In the genomic region with DNA sequence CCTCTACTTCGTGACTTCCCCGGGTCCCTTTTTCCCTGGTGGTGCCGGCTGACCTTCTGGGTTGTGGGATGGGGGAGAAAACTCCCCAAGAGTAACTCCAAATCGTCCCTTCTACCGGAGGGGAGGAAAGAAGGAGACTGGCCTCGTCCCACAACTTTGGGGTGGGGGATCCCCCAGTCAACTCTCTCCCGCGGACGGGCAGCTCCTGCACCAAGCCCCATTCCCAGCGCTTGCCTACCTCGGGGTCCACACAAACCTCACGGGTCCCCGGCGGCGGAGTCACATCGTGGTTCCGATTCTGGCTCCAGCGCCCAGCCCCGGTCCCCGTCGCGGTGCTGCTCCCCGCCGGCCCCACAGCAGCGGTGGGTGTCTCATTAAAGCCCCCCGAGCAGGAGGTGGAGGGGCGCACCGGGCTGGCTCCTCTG, we compare ENCODE assay signal across 7 cellular contexts. TPM values are rescaled to one million over a fixed set of nuclear protein-coding genes. Genes with fewer than 3 reads are reported as not detected.
DNase-seq lines count a peak whose midpoint lies in the region; ATAC-seq lines count a peak whose summit lies in the region.

No MANE protein-coding gene starts in this region.

- DNase-seq in HAP-1 (ENCODE audit: low spot score in 2 of 2), result peak in 1 of 2 experiments; percentile 13
- no peak for DNase-seq in activated T-cell treated with anti-CD3 and anti-CD28 coated beads, Interleukin-2, amount 50 U/mL, for 72 hours
- DNase-seq in iris pigment epithelial cell (ENCODE audit: low read depth), result peak; percentile 44
- no peak for DNase-seq in stimulated activated effector memory CD8-positive, alpha-beta T cell treated with anti-CD3 and anti-CD28 coated beads, Interleukin-12 subunit alpha, Interleukin-12 subunit beta, amount 100 ng/mL, for 72 hours (ENCODE audit: low spot score in 2 of 2)
- DNase-seq in UCSD-AML1 (lab: John Stamatoyannopoulos, UW; ENCODE audit: unreplicated experiment), result no peak

- no peak overlapping the region for H3K27ac Mint-ChIP-seq in activated T-cell treated with anti-CD3 and anti-CD28 coated beads, Interleukin-2, amount 50 U/mL, for 72 hours
- no peak overlapping the region for H3K27ac Mint-ChIP-seq in stimulated activated effector memory CD8-positive, alpha-beta T cell treated with anti-CD3 and anti-CD28 coated beads, Interleukin-12 subunit alpha, Interleukin-12 subunit beta, amount 100 ng/mL, for 72 hours

- H3K27me3 Mint-ChIP-seq in activated T-cell treated with anti-CD3 and anti-CD28 coated beads, Interleukin-2, amount 50 U/mL, for 72 hours (ENCODE audit: low read depth), result peaks cover 76% of the 10 kb centered on the region

- H3K9me3 Mint-ChIP-seq in activated T-cell treated with anti-CD3 and anti-CD28 coated beads, Interleukin-2, amount 50 U/mL, for 72 hours, result peaks cover 0 to 1% of the 10 kb centered on the region in 2 donors
- no peaks in the 10 kb centered on the region for H3K9me3 Mint-ChIP-seq in stimulated activated effector memory CD8-positive, alpha-beta T cell treated with anti-CD3 and anti-CD28 coated beads, Interleukin-12 subunit alpha, Interleukin-12 subunit beta, amount 100 ng/mL, for 72 hours

- peaks cover 31% of the 10 kb centered on the region for H3K4me1 Mint-ChIP-seq in activated T-cell treated with anti-CD3 and anti-CD28 coated beads, Interleukin-2, amount 50 U/mL, for 72 hours (ENCODE audit: low read depth)
- peaks cover 29% of the 10 kb centered on the region for H3K4me1 Mint-ChIP-seq in stimulated activated effector memory CD8-positive, alpha-beta T cell treated with anti-CD3 and anti-CD28 coated beads, Interleukin-12 subunit alpha, Interleukin-12 subunit beta, amount 100 ng/mL, for 72 hours

- peaks cover 0 to 2% of the 10 kb centered on the region in 2 donors for H3K36me3 Mint-ChIP-seq in activated T-cell treated with anti-CD3 and anti-CD28 coated beads, Interleukin-2, amount 50 U/mL, for 72 hours (ENCODE audit: insufficient read depth in 2 of 2)
- no peaks in the 10 kb centered on the region for H3K36me3 Mint-ChIP-seq in stimulated activated effector memory CD8-positive, alpha-beta T cell treated with anti-CD3 and anti-CD28 coated beads, Interleukin-12 subunit alpha, Interleukin-12 subunit beta, amount 100 ng/mL, for 72 hours

- H3K9me3 ChIP-seq in HAP-1, result no peaks in the 10 kb centered on the region

- ATAC-seq in activated T-cell treated with anti-CD3 and anti-CD28 coated beads, Interleukin-2, amount 50 U/mL, for 72 hours (replicated peaks in 1 of 2), result no peak
- ATAC-seq in stimulated activated effector memory CD8-positive, alpha-beta T cell treated with anti-CD3 and anti-CD28 coated beads, Interleukin-12 subunit alpha, Interleukin-12 subunit beta, amount 100 ng/mL, for 72 hours, result no peak
- ATAC-seq in HG03469 (IDR thresholded peaks at IDR 0.05; ENCODE audit: unreplicated experiment), result no peak
- ATAC-seq in HG03520 (IDR thresholded peaks at IDR 0.05; ENCODE audit: unreplicated experiment), result no peak

- peak overlapping the region; percentile 13 for H3K4me3 ChIP-seq in HAP-1

- H3K4me3 Mint-ChIP-seq in activated T-cell treated with anti-CD3 and anti-CD28 coated beads, Interleukin-2, amount 50 U/mL, for 72 hours, result peak overlapping the region; percentile 68 to 70
- peak overlapping the region; percentile 42 for H3K4me3 Mint-ChIP-seq in stimulated activated effector memory CD8-positive, alpha-beta T cell treated with anti-CD3 and anti-CD28 coated beads, Interleukin-12 subunit alpha, Interleukin-12 subunit beta, amount 100 ng/mL, for 72 hours

- in situ Hi-C loops in HAP-1 (cut with MboI; ENCODE audit: low sequenced_read_pairs), result loop anchor here (25.0 kb wide), 1 partner anchor 1637 kb away; no protein-coding TSS in a partner anchor

- no peaks in the 10 kb centered on the region for H3K4me1 ChIP-seq in HAP-1

- peaks cover 60% of the 10 kb centered on the region for H3K27me3 ChIP-seq in HAP-1 (ENCODE audit: low read depth)

- H3K36me3 ChIP-seq in HAP-1 (replicated peaks), result no peaks in the 10 kb centered on the region

RNA-seq across cellular contexts. Expression of a gene that starts 0.3 kb away (rescaled TPM):
- not detected for total RNA-seq in activated T-cell treated with anti-CD3 and anti-CD28 coated beads, Interleukin-2, amount 50 U/mL, for 72 hours
